ENCODE assay signal across 12 cellular contexts in the genomic region with DNA sequence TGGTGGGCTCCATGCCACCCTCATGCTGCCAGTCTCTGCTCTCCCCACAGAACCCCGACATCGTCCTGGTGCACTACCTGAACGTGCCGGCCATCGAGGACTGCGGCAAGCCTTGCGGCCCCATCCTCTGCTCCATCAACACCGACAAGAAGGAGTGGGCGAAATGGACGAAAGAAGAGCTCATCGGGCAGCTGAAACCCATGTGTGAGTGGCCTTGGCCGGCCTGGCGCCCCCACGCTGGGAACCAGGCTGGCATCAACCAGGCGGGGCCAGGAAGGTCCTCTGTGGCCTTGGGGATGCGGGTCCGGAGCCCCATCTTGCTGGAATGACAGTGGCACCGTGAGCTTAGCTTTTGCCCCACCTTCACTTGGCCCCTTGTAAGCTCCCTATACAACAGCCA.
A peak's percentile ranks its signal among the peaks of the same experiment; 100 is the strongest.
DNase-seq lines count a peak whose midpoint lies in the region; ATAC-seq and TF ChIP-seq lines count a peak whose summit lies in the region.
"Had no signal": no experiment of that assay in that cellular context is flagged by ENCODE, and none has a peak within 500 bp of the region (broad histone marks: within the 10 kb centered on the region; RNA-seq: fewer than 3 reads in every experiment).

No MANE protein-coding gene starts in this region.

- H3K4ac ChIP-seq in neuronal stem cell (ENCODE audit: low read length): peak overlapping the region; percentile 30

- peaks cover 44% of the 10 kb centered on the region for H3K4me1 Mint-ChIP-seq in neural progenitor cell

- H4K8ac ChIP-seq in neuronal stem cell (ENCODE audit: low read depth, low read length): no peak overlapping the region

- no CpG with 5 or more reads among the region's 18 CpGs for WGBS in neuronal stem cell (ENCODE audit: extremely low coverage in 2 of 2, insufficient read length in 2 of 2, insufficient replicate concordance in 1 of 2), 2 donors

- peak overlapping the region; percentile 44 for H3K23ac ChIP-seq in neuronal stem cell (ENCODE audit: low read depth, low read length, poor library complexity)

- no peak overlapping the region for H2BK5ac ChIP-seq in neuronal stem cell (ENCODE audit: low read length)

- H3K9me3 ChIP-seq in WERI-Rb-1 (ENCODE audit: severe bottlenecking) (peaks cover 4% of the 10 kb centered on the region), neuronal stem cell (replicated peaks in 1 of 2; ENCODE audit: control insufficient read depth in 2 of 2, insufficient read depth in 1 of 2, low read depth in 1 of 2, low read length in 2 of 2) (no peaks in the 10 kb centered on the region), neural progenitor cell (ENCODE audit: low read depth) (no peaks in the 10 kb centered on the region)

- H3K4me2 ChIP-seq in neuronal stem cell (ENCODE audit: insufficient read depth, low read length, poor library complexity, severe bottlenecking) (no peak overlapping the region), neural progenitor cell (no peak overlapping the region)

- no peak overlapping the region for H2BK120ac ChIP-seq in neuronal stem cell (ENCODE audit: low read depth, low read length)

- H3K36me3 Mint-ChIP-seq in neural progenitor cell: no peaks in the 10 kb centered on the region
- H3K36me3 Mint-ChIP-seq: CD4-positive, alpha-beta memory T cell had no signal

- H3F3A ChIP-seq in neural progenitor cell (ENCODE audit: low read depth): peaks cover 8% of the 10 kb centered on the region

- no peaks in the 10 kb centered on the region for H3K79me2 ChIP-seq in neural progenitor cell (ENCODE audit: low read depth)

- no peak overlapping the region for H3K4me3 ChIP-seq in WERI-Rb-1 (ENCODE audit: low read depth, low read length)
- H3K4me3 ChIP-seq in neuronal stem cell (ENCODE audit: low read length in 2 of 2): no peak overlapping the region
- no peak overlapping the region for H3K4me3 ChIP-seq in neural progenitor cell
- H3K4me3 ChIP-seq: GM23248 had no signal

- no peaks in the 10 kb centered on the region for H3K79me1 ChIP-seq in neuronal stem cell (ENCODE audit: low read depth, low read length)

- H3K9ac ChIP-seq in neuronal stem cell (ENCODE audit: low read depth, low read length, poor library complexity) (no peak overlapping the region), neural progenitor cell (no peak overlapping the region)
- H3K9ac ChIP-seq: GM23248 had no signal

- TF ChIP-seq CTCF in WERI-Rb-1 (IDR thresholded peaks at IDR 0.05; ENCODE audit: low read depth, low read length): no peak
- no peak for TF ChIP-seq CTCF in neural progenitor cell (IDR thresholded peaks at IDR 0.05)

- peaks cover 12% of the 10 kb centered on the region for H3K27me3 Mint-ChIP-seq in neural progenitor cell (ENCODE audit: insufficient read depth, low read depth)
- H3K27me3 Mint-ChIP-seq: CD4-positive, alpha-beta memory T cell had no signal

- no peak overlapping the region for H4K91ac ChIP-seq in neuronal stem cell (ENCODE audit: low read depth, low read length, poor library complexity)

- no peaks in the 10 kb centered on the region for H3K9me3 Mint-ChIP-seq in neural progenitor cell
- H3K9me3 Mint-ChIP-seq: CD4-positive, alpha-beta memory T cell had no signal

- H3K27ac Mint-ChIP-seq in neural progenitor cell: no peak overlapping the region

- H2BK15ac ChIP-seq in neuronal stem cell (ENCODE audit: low read length): no peak overlapping the region

- ATAC-seq in HG02973 (IDR thresholded peaks at IDR 0.05; ENCODE audit: unreplicated experiment): no peak

- H2AFZ ChIP-seq in neuronal stem cell (ENCODE audit: low read length): no peak overlapping the region
- H2AFZ ChIP-seq in neural progenitor cell (replicated peaks): no peak overlapping the region
- H2AFZ ChIP-seq: GM23248 had no signal

- H3K18ac ChIP-seq in neuronal stem cell (ENCODE audit: low read length): no peak overlapping the region

- no peak overlapping the region for H3K4me3 Mint-ChIP-seq in neural progenitor cell
- H3K4me3 Mint-ChIP-seq: CD4-positive, alpha-beta memory T cell had no signal

- DNase-seq in WERI-Rb-1 (no peak), cerebellum (ENCODE audit: low spot score) (peak; percentile 53), neuronal stem cell (ENCODE audit: low spot score) (no peak), NCI-H1092 (lab: John Stamatoyannopoulos, UW) (no peak), neural progenitor cell (ENCODE audit: low spot score) (no peak)
- DNase-seq: Calu3; CD4-positive, alpha-beta memory T cell; COR-L47; DMS53; GM23248; HCEC 1CT had no signal

- H3K36me3 ChIP-seq in WERI-Rb-1: no peaks in the 10 kb centered on the region
- H3K36me3 ChIP-seq in neuronal stem cell (replicated peaks in 1 of 2; ENCODE audit: control insufficient read depth in 2 of 2, insufficient read depth in 2 of 2, low read length in 2 of 2): no peaks in the 10 kb centered on the region
- H3K36me3 ChIP-seq in neural progenitor cell: no peaks in the 10 kb centered on the region

- peak overlapping the region; percentile 76 for H2BK12ac ChIP-seq in neuronal stem cell (ENCODE audit: low read length)

- H3K4me1 ChIP-seq in neuronal stem cell (ENCODE audit: control insufficient read depth in 2 of 2, insufficient read depth in 1 of 2, low read depth in 1 of 2, low read length in 2 of 2) (peaks cover 2 to 15% of the 10 kb centered on the region in 2 donors), neural progenitor cell (peaks cover 9% of the 10 kb centered on the region)

- peak overlapping the region; percentile 89 for H2AK5ac ChIP-seq in neuronal stem cell (ENCODE audit: low read depth, low read length)

- H3K27ac ChIP-seq in WERI-Rb-1: peak overlapping the region; percentile 47
- H3K27ac ChIP-seq in neuronal stem cell (replicated peaks; ENCODE audit: low read length): no peak overlapping the region
- no peak overlapping the region for H3K27ac ChIP-seq in neural progenitor cell
- H3K27ac ChIP-seq: GM23248 had no signal

- H3K27me3 ChIP-seq in WERI-Rb-1 (ENCODE audit: insufficient read depth, low read depth, severe bottlenecking) (no peaks in the 10 kb centered on the region), neuronal stem cell (ENCODE audit: control insufficient read depth in 3 of 3, insufficient read depth in 3 of 3, low read depth in 1 of 3, low read length in 3 of 3) (peaks cover 0 to 27% (median 0%) of the 10 kb centered on the region in 3 experiments), neural progenitor cell (no peaks in the 10 kb centered on the region)

- no peak overlapping the region for H3K14ac ChIP-seq in neuronal stem cell (ENCODE audit: low read length)

- no peaks in the 10 kb centered on the region for H4K20me1 ChIP-seq in neural progenitor cell (ENCODE audit: low read depth)
